Comparison of ENCODE assay signal across 9 cellular contexts in the genomic region with DNA sequence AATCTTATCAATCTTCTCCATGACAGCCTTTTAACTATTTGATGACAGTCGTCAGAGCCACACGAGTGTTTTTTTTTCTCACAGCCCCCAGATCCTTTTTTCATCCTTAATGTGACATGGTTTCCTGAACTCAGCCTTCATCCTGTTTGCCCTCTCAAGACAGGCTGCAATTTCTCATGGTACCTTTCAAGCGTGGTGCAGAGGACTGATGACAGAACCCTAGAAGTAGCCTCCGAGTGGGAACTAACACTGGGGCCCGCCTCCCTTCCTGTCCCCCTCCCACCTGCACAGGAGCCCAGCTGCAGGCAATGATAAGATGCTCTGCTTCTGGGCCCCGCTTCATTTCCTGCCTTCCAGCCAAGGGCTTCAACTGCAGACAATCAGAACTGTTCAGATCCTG.
DNase-seq lines count a peak whose midpoint lies in the region; ATAC-seq lines count a peak whose summit lies in the region.
"Had no signal": no experiment of that assay in that cellular context is flagged by ENCODE, and none has a peak within 500 bp of the region (broad histone marks: within the 10 kb centered on the region; RNA-seq: fewer than 3 reads in every experiment).

No MANE protein-coding gene starts in this region.

- H3K27ac Mint-ChIP-seq in activated T-cell treated with anti-CD3 and anti-CD28 coated beads, Interleukin-2, amount 50 U/mL, for 24 hours, result peak overlapping the region; percentile 79
- H3K27ac Mint-ChIP-seq in memory B cell, result peak overlapping the region; percentile 90

- H3K36me3 ChIP-seq in thymus (ENCODE audit: control insufficient read depth, insufficient read depth), result no peaks in the 10 kb centered on the region

- no peaks in the 10 kb centered on the region for H3K36me3 Mint-ChIP-seq in activated T-cell treated with anti-CD3 and anti-CD28 coated beads, Interleukin-2, amount 50 U/mL, for 24 hours (ENCODE audit: low read depth)
- H3K36me3 Mint-ChIP-seq in memory B cell, result no peaks in the 10 kb centered on the region

- WGBS in thymus, result 3% methylated on average over 6 of the region's 6 CpGs

- no peaks in the 10 kb centered on the region for H3K27me3 ChIP-seq in thymus (ENCODE audit: control insufficient read depth, insufficient read depth)

- peak overlapping the region; percentile 18 for H3K4me3 Mint-ChIP-seq in activated T-cell treated with anti-CD3 and anti-CD28 coated beads, Interleukin-2, amount 50 U/mL, for 24 hours
- H3K4me3 Mint-ChIP-seq in memory B cell, result peak overlapping the region; percentile 12

- H3K4me3 ChIP-seq in thymus (ENCODE audit: low read length), result no peak overlapping the region
- H3K4me3 ChIP-seq: dorsolateral prefrontal cortex had no signal

- ATAC-seq in memory B cell (ENCODE audit: low read depth), result peak; percentile 34
- ATAC-seq in HG03045 (IDR thresholded peaks at IDR 0.05; ENCODE audit: unreplicated experiment), result no peak

- H3K4me1 Mint-ChIP-seq in activated T-cell treated with anti-CD3 and anti-CD28 coated beads, Interleukin-2, amount 50 U/mL, for 24 hours (ENCODE audit: low read depth), result peaks cover 70% of the 10 kb centered on the region
- H3K4me1 Mint-ChIP-seq in memory B cell, result peaks cover 46% of the 10 kb centered on the region

- no peaks in the 10 kb centered on the region for H3K9me3 ChIP-seq in thymus (ENCODE audit: control insufficient read depth)

- H3K4me1 ChIP-seq in thymus (ENCODE audit: control insufficient read depth, insufficient read depth, low read length), result peaks cover 20% of the 10 kb centered on the region

- no peaks in the 10 kb centered on the region for H3K9me3 Mint-ChIP-seq in activated T-cell treated with anti-CD3 and anti-CD28 coated beads, Interleukin-2, amount 50 U/mL, for 24 hours
- peaks cover 1% of the 10 kb centered on the region for H3K9me3 Mint-ChIP-seq in memory B cell

- DNase-seq in T-helper 1 cell, result peak in 4 of 5 donors; percentile 9 to 59 (median 18)
- peak; percentile 56 for DNase-seq in activated T-cell treated with anti-CD3 and anti-CD28 coated beads, Interleukin-2, amount 50 U/mL, for 24 hours
- DNase-seq in memory B cell (ENCODE audit: low spot score in 2 of 2), result peak in 1 of 2 donors; percentile 18
- no peak for DNase-seq in AG08396 (ENCODE audit: low spot score)
- no peak for DNase-seq in NCI-H748 (lab: John Stamatoyannopoulos, UW; ENCODE audit: unreplicated experiment)
- DNase-seq: dorsolateral prefrontal cortex had no signal

- H3K27me3 Mint-ChIP-seq in activated T-cell treated with anti-CD3 and anti-CD28 coated beads, Interleukin-2, amount 50 U/mL, for 24 hours, result no peaks in the 10 kb centered on the region
- no peaks in the 10 kb centered on the region for H3K27me3 Mint-ChIP-seq in memory B cell

- peak overlapping the region; percentile 85 for H3K27ac ChIP-seq in thymus (ENCODE audit: low read depth)
- H3K27ac ChIP-seq: dorsolateral prefrontal cortex, KMS-11 had no signal

Comparison
In these comparisons a context has a peak if more than half of its experiments do, and no peak if none do; other contexts are left out.
1. DNase-seq: peak in T-helper 1 cell (4 of 5) and activated T-cell treated with anti-CD3 and anti-CD28 coated beads, Interleukin-2, amount 50 U/mL, for 24 hours (single experiment); none in AG08396 (single experiment) and NCI-H748 (single experiment).